16 cellular contexts compared by ENCODE assay signal in the genomic region with DNA sequence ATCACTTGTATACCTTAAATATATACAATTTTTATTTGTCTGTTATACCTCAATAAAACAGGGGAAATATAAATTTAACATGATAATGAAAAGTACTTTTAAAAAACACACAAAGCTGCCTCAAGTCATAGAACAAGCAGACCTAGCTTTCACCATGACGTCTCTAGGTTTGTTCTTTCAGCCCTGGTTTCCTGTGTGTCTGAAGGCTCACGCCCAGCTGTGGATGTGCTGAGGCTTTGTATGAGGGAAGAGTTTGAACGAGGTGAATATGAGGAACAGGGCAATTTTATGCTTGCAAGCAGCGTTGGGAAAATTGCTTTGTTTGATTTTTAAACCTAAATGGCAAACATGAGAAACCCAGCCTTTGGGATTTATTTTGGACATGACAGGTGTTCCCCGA. TPM values are rescaled to one million over a fixed set of nuclear protein-coding genes. Genes with fewer than 3 reads are reported as not detected.
A peak's percentile ranks its signal among the peaks of the same experiment; 100 is the strongest.
DNase-seq lines count a peak whose midpoint lies in the region; ATAC-seq and TF ChIP-seq lines count a peak whose summit lies in the region.
"Had no signal": no experiment of that assay in that cellular context is flagged by ENCODE, and none has a peak within 500 bp of the region (broad histone marks: within the 10 kb centered on the region; RNA-seq: fewer than 3 reads in every experiment).

No MANE protein-coding gene starts in this region.

- ATAC-seq in CD4-positive, alpha-beta T cell (ENCODE audit: poor library complexity): peak; percentile 91
- peak; percentile 43 for ATAC-seq in GM18511 (IDR thresholded peaks at IDR 0.05; ENCODE audit: unreplicated experiment)
- ATAC-seq in HG03103 (IDR thresholded peaks at IDR 0.05; ENCODE audit: low read depth, unreplicated experiment): peak; percentile 51
- ATAC-seq in GM18502 (IDR thresholded peaks at IDR 0.05; ENCODE audit: poor library complexity, unreplicated experiment): no peak
- ATAC-seq: K562, left colon had no signal

- H3K27ac ChIP-seq in CD4-positive, alpha-beta T cell (ENCODE audit: low read depth, low read length): no peak overlapping the region
- H3K27ac ChIP-seq: brain microvascular endothelial cell, sigmoid colon had no signal

- DNase-seq in CD4-positive, alpha-beta T cell: peak in 6 of 10 experiments; percentile 23 to 73 (median 42)
- DNase-seq in activated CD4-positive, alpha-beta memory T cell treated with anti-CD3 and anti-CD28 coated beads for 36 hours: peak; percentile 28
- DNase-seq in UCSD-AML1 (lab: John Stamatoyannopoulos, UW; ENCODE audit: unreplicated experiment) (no peak), NCI-H510A treated with DMSO at 0.1 percent for 48 hours (lab: John Stamatoyannopoulos, UW) (no peak), T-helper 9 cell (no peak)
- DNase-seq: brain microvascular endothelial cell, left colon, natural killer cell, NCI-H2029, sigmoid colon, SW 1271 had no signal

- no peaks in the 10 kb centered on the region for H3K9me3 ChIP-seq in CD4-positive, alpha-beta T cell (ENCODE audit: control insufficient read depth, low read length)
- H3K9me3 ChIP-seq: sigmoid colon had no signal

- peak overlapping the region; percentile 56 for H3K4me3 Mint-ChIP-seq in CD4-positive, alpha-beta T cell
- no peak overlapping the region for H3K4me3 Mint-ChIP-seq in activated CD4-positive, alpha-beta memory T cell treated with anti-CD3 and anti-CD28 coated beads for 36 hours
- H3K4me3 Mint-ChIP-seq: CD14-positive monocyte, natural killer cell had no signal

- H3K27ac Mint-ChIP-seq in CD4-positive, alpha-beta T cell: peak overlapping the region; percentile 81
- H3K27ac Mint-ChIP-seq in activated CD4-positive, alpha-beta memory T cell treated with anti-CD3 and anti-CD28 coated beads for 36 hours: no peak overlapping the region
- H3K27ac Mint-ChIP-seq: CD14-positive monocyte, natural killer cell had no signal

- H3K27me3 ChIP-seq in CD4-positive, alpha-beta T cell (ENCODE audit: control insufficient read depth, insufficient read depth, low read length): no peaks in the 10 kb centered on the region
- H3K27me3 ChIP-seq: brain microvascular endothelial cell, sigmoid colon had no signal

- intact Hi-C loops in CD4-positive, alpha-beta T cell (cut with DNase I, micrococcal nuclease): loop anchor here in 1 of 2 experiments (1.0 to 5.0 kb wide), 3 partner anchors 16 to 112 kb away; no protein-coding TSS in a partner anchor
- intact Hi-C loops in activated CD4-positive, alpha-beta memory T cell treated with anti-CD3 and anti-CD28 coated beads for 36 hours (cut with micrococcal nuclease): loop anchor here (1.0 to 5.0 kb wide), 2 partner anchors 203 to 358 kb away; partner anchors contain the start of gene CCDC138

- no peaks in the 10 kb centered on the region for H3K27me3 Mint-ChIP-seq in CD4-positive, alpha-beta T cell
- H3K27me3 Mint-ChIP-seq in activated CD4-positive, alpha-beta memory T cell treated with anti-CD3 and anti-CD28 coated beads for 36 hours: peaks cover 63% of the 10 kb centered on the region

- peaks cover 52% of the 10 kb centered on the region for H3K4me1 Mint-ChIP-seq in CD4-positive, alpha-beta T cell (ENCODE audit: low read depth)
- H3K4me1 Mint-ChIP-seq in activated CD4-positive, alpha-beta memory T cell treated with anti-CD3 and anti-CD28 coated beads for 36 hours (ENCODE audit: low read depth): peaks cover 36% of the 10 kb centered on the region
- H3K4me1 Mint-ChIP-seq: CD14-positive monocyte had no signal

- H3K9me3 Mint-ChIP-seq in CD4-positive, alpha-beta T cell: no peaks in the 10 kb centered on the region
- no peaks in the 10 kb centered on the region for H3K9me3 Mint-ChIP-seq in activated CD4-positive, alpha-beta memory T cell treated with anti-CD3 and anti-CD28 coated beads for 36 hours
- H3K9me3 Mint-ChIP-seq: CD14-positive monocyte, natural killer cell had no signal

- no peaks in the 10 kb centered on the region for H3K36me3 Mint-ChIP-seq in CD4-positive, alpha-beta T cell (ENCODE audit: low read depth)
- H3K36me3 Mint-ChIP-seq in activated CD4-positive, alpha-beta memory T cell treated with anti-CD3 and anti-CD28 coated beads for 36 hours: no peaks in the 10 kb centered on the region
- H3K36me3 Mint-ChIP-seq: CD14-positive monocyte, natural killer cell had no signal

- TF ChIP-seq CTCF in CD4-positive, alpha-beta T cell (IDR thresholded peaks at IDR 0.05): no peak

- CTCF ChIA-PET in CD4-positive, alpha-beta T cell (lab: Charles Lee): interaction anchor here (0.9 to 1.1 kb wide), 2 partner anchors 16 to 31 kb away, joined by 3 read pairs; partner anchors contain the start of gene SH3RF3
- CTCF ChIA-PET in activated CD4-positive, alpha-beta memory T cell treated with anti-CD3 and anti-CD28 coated beads for 36 hours (lab: Charles Lee): interaction anchor here (0.7 to 1.0 kb wide), 2 partner anchors 25 to 366 kb away, joined by 3 to 4 read pairs; no protein-coding TSS in a partner anchor

- POLR2A ChIA-PET in CD4-positive, alpha-beta T cell (lab: Charles Lee): interaction anchor here (0.8 to 1.6 kb wide), 4 partner anchors 64 to 112 kb away, joined by 3 to 18 read pairs (median 3); no protein-coding TSS in a partner anchor
- POLR2A ChIA-PET in activated CD4-positive, alpha-beta memory T cell treated with anti-CD3 and anti-CD28 coated beads for 36 hours (lab: Charles Lee): no interaction called here

RNA-seq across cellular contexts. Expression of gene SH3RF3, which starts 15.3 kb away (rescaled TPM):
- total RNA-seq in CD4-positive, alpha-beta T cell: 1 to 10 TPM; 5.2 to 5.9 TPM
- under 1 TPM; 0.33 to 0.34 TPM for total RNA-seq in activated CD4-positive, alpha-beta memory T cell treated with anti-CD3 and anti-CD28 coated beads for 36 hours

Comparison
In these comparisons a context has a peak if more than half of its experiments do, and no peak if none do; other contexts are left out.
1. DNase-seq: peak in CD4-positive, alpha-beta T cell (6 of 10) and activated CD4-positive, alpha-beta memory T cell treated with anti-CD3 and anti-CD28 coated beads for 36 hours (single experiment); none in UCSD-AML1 (single experiment), NCI-H510A treated with DMSO at 0.1 percent for 48 hours (single experiment) and T-helper 9 cell (single experiment).
2. RNA of gene SH3RF3, which starts 15.3 kb away (total RNA-seq): 5.2 to 5.9 TPM in CD4-positive, alpha-beta T cell; 0.33 to 0.34 TPM in activated CD4-positive, alpha-beta memory T cell treated with anti-CD3 and anti-CD28 coated beads for 36 hours; every median in the first group is over 4 times any median in the second.